ENCODE assay signal across 17 cellular contexts in the genomic region with DNA sequence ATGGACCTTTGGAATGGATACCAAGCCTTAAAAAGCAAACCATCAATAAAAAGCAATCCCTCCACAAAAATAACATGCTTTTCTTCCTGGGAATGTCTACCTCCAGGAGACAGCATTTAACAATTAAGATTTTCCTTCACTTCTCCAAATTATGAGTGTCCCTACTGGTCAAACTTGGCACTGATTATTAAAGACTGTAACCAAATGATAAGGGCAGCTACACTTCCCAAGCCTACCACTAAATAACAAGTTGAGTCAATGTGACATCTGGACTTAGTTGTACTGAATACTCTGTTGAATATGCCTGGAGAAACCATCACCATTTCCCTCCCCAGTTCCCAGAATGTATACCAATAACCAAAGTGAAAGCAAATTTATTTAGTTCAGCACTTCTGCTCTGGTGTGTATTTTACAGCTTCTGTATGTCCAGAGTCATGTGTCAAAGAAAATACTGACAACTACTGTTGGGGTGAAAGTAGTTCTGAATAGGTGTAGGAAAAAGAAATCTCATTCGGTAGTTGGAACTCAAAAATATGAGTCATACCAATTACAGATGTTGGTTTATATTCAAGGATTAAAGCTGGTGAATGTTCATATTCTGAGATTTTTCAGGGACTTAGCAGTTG.
"Had no signal": no experiment of that assay in that cellular context is flagged by ENCODE, and none has a peak within 500 bp of the region (broad histone marks: within the 10 kb centered on the region; RNA-seq: fewer than 3 reads in every experiment).

No MANE protein-coding gene starts in this region.

- H3K27me3 Mint-ChIP-seq: activated CD4-positive, alpha-beta T cell treated with anti-CD3 and anti-CD28 coated beads, Interleukin-2, amount 10 ng/mL, durations not matched to agents 7 days and 5 days; central memory CD8-positive, alpha-beta T cell had no signal

- H3K4me3 Mint-ChIP-seq: activated CD4-positive, alpha-beta T cell treated with anti-CD3 and anti-CD28 coated beads, Interleukin-2, amount 10 ng/mL, durations not matched to agents 7 days and 5 days; activated T-helper 1 cell treated with anti-CD3 and anti-CD28 coated beads, Interleukin-12 subunit alpha, Interleukin-12 subunit beta, Interleukin-2, Interleukin-4 antibody, amounts not matched to agents 30 ng/mL and 10 ng/mL and 1 ng/mL, durations not matched to agents 14 hours and 24 hours and 36 hours; central memory CD8-positive, alpha-beta T cell; immature natural killer cell; nephron progenitor cell had no signal

- DNase-seq: activated CD4-positive, alpha-beta T cell treated with anti-CD3 and anti-CD28 coated beads, Interleukin-2, amount 10 ng/mL, durations not matched to agents 7 days and 5 days; activated CD4-positive, CD25-positive, alpha-beta regulatory T cell; anterior cingulate cortex; brain microvascular endothelial cell; cortex of kidney; effector CD4-positive, alpha-beta T cell; foreskin melanocyte; head of caudate nucleus; immature natural killer cell; nephron progenitor cell; psoas muscle; right lobe of liver; stimulated activated naive CD8-positive, alpha-beta T cell treated with anti-CD3 and anti-CD28 coated beads, Interleukin-15, Interleukin-2, amounts not matched to agents 100 U/mL and 50 U/mL, for 24 hours; trophoblast cell had no signal

- H3K9me3 ChIP-seq: right lobe of liver had no signal

- H3K27ac ChIP-seq: brain microvascular endothelial cell, psoas muscle, right lobe of liver, suprapubic skin had no signal

- H3K4me3 ChIP-seq: psoas muscle, right lobe of liver, suprapubic skin had no signal

- H3K36me3 Mint-ChIP-seq: immature natural killer cell had no signal

- H3K4me1 Mint-ChIP-seq: activated CD4-positive, alpha-beta T cell treated with anti-CD3 and anti-CD28 coated beads, Interleukin-2, amount 10 ng/mL, durations not matched to agents 7 days and 5 days; central memory CD8-positive, alpha-beta T cell; immature natural killer cell; nephron progenitor cell had no signal

- H3K36me3 ChIP-seq: brain microvascular endothelial cell, right lobe of liver, suprapubic skin had no signal

- H3K27ac Mint-ChIP-seq: activated CD4-positive, alpha-beta T cell treated with anti-CD3 and anti-CD28 coated beads, Interleukin-2, amount 10 ng/mL, durations not matched to agents 7 days and 5 days; activated T-helper 1 cell treated with anti-CD3 and anti-CD28 coated beads, Interleukin-12 subunit alpha, Interleukin-12 subunit beta, Interleukin-2, Interleukin-4 antibody, amounts not matched to agents 30 ng/mL and 10 ng/mL and 1 ng/mL, durations not matched to agents 14 hours and 24 hours and 36 hours; immature natural killer cell; nephron progenitor cell had no signal

- H3K4me1 ChIP-seq: psoas muscle, right lobe of liver, suprapubic skin had no signal

- H3K27me3 ChIP-seq: brain microvascular endothelial cell, right lobe of liver, suprapubic skin had no signal

- ATAC-seq: psoas muscle; right lobe of liver; stimulated activated naive CD8-positive, alpha-beta T cell treated with anti-CD3 and anti-CD28 coated beads, Interleukin-15, Interleukin-2, amounts not matched to agents 100 U/mL and 50 U/mL, for 24 hours had no signal
